20 cellular contexts compared by ENCODE assay signal in genomic region chr2:101509498-101510274, GRCh38. TPM values are rescaled to one million over a fixed set of nuclear protein-coding genes. Genes with fewer than 3 reads are reported as not detected.
DNase-seq lines count a peak whose midpoint lies in the region; ATAC-seq and TF ChIP-seq lines count a peak whose summit lies in the region.
"Had no signal": no experiment of that assay in that cellular context is flagged by ENCODE, and none has a peak within 500 bp of the region (broad histone marks: within the 10 kb centered on the region; RNA-seq: fewer than 3 reads in every experiment).

No MANE protein-coding gene starts in this region.

- peaks cover 0 to under 1% (median 0%) of the 10 kb centered on the region in 3 donors for H3K4me1 ChIP-seq in gastroesophageal sphincter
- no peaks in the 10 kb centered on the region for H3K4me1 ChIP-seq in smooth muscle cell (ENCODE audit: low read depth)
- H3K4me1 ChIP-seq: BLaER1, parathyroid adenoma had no signal

- TF ChIP-seq EP300 in gastroesophageal sphincter (IDR thresholded peaks at IDR 0.05), result no peak

- peak overlapping the region; percentile 26 for H3K27ac ChIP-seq in HL-60 (replicated peaks)
- H3K27ac ChIP-seq in gastroesophageal sphincter, result peak overlapping the region in 2 of 4 donors; percentile 13 to 27
- H3K27ac ChIP-seq in smooth muscle cell (ENCODE audit: low read depth), result no peak overlapping the region
- H3K27ac ChIP-seq: BLaER1, KMS-11, parathyroid adenoma, VCaP had no signal

- H2AFZ ChIP-seq in smooth muscle cell (ENCODE audit: low read depth), result peak overlapping the region; percentile 50
- H2AFZ ChIP-seq: parathyroid adenoma had no signal

- H3K9ac ChIP-seq in smooth muscle cell (ENCODE audit: low read depth), result no peak overlapping the region
- H3K9ac ChIP-seq: BLaER1, KMS-11, parathyroid adenoma had no signal

- DNase-seq in HL-60 (ENCODE audit: low read depth in 1 of 2, low spot score in 1 of 2) (peak; percentile 39 to 89), SIG-M5 treated with dmso at 0.1 percent for 504 hours (lab: John Stamatoyannopoulos, UW; ENCODE audit: unreplicated experiment) (peak; percentile 92), smooth muscle cell (lab: John Stamatoyannopoulos, UW; ENCODE audit: unreplicated experiment) (no peak), NCI-H2107 (lab: John Stamatoyannopoulos, UW) (no peak), H7 (no peak)
- no peak for DNase-seq in activated CD4-positive, alpha-beta T cell treated with anti-CD3 and anti-CD28 coated beads for 1 hour
- DNase-seq: activated CD8-positive, alpha-beta memory T cell treated with anti-CD3 and anti-CD28 coated beads for 24 hours; DMS 273 treated with DMSO at 0.1 percent for 48 hours; heart left ventricle; islet precursor cell; NCI-H187; NCI-H510A treated with DMSO at 0.1 percent for 48 hours; PC-3; T-cell had no signal

- H3K36me3 ChIP-seq in gastroesophageal sphincter (no peaks in the 10 kb centered on the region), smooth muscle cell (ENCODE audit: low read depth) (no peaks in the 10 kb centered on the region), H7 (replicated peaks; ENCODE audit: control insufficient read depth, insufficient read depth, low read length) (no peaks in the 10 kb centered on the region)
- H3K36me3 ChIP-seq: BLaER1, heart left ventricle had no signal

- no peak for TF ChIP-seq CTCF in HL-60 (IDR thresholded peaks at IDR 0.05; ENCODE audit: insufficient read depth, low read length)
- no peak for TF ChIP-seq CTCF in gastroesophageal sphincter (IDR thresholded peaks at IDR 0.05)
- no peak for TF ChIP-seq CTCF in smooth muscle cell (IDR thresholded peaks at IDR 0.05; ENCODE audit: borderline replicate concordance, insufficient read depth, poor library complexity, severe bottlenecking)

- H3F3A ChIP-seq in smooth muscle cell (ENCODE audit: low read depth), result no peaks in the 10 kb centered on the region

- H3K27me3 ChIP-seq in HL-60 (ENCODE audit: insufficient read depth, poor library complexity, severe bottlenecking), result no peaks in the 10 kb centered on the region
- no peaks in the 10 kb centered on the region for H3K27me3 ChIP-seq in gastroesophageal sphincter
- H3K27me3 ChIP-seq in smooth muscle cell (ENCODE audit: low read depth), result no peaks in the 10 kb centered on the region
- H3K27me3 ChIP-seq in H7 (ENCODE audit: control insufficient read depth, insufficient read depth, low read length), result no peaks in the 10 kb centered on the region
- H3K27me3 ChIP-seq: BLaER1 had no signal

- no peak overlapping the region for H3K4me2 ChIP-seq in smooth muscle cell
- H3K4me2 ChIP-seq: BLaER1, KMS-11 had no signal

- TF ChIP-seq POLR2A in gastroesophageal sphincter (IDR thresholded peaks at IDR 0.05), result no peak

- ATAC-seq in gastroesophageal sphincter, result peak; percentile 79
- ATAC-seq in GM19397 (IDR thresholded peaks at IDR 0.05; ENCODE audit: unreplicated experiment), result no peak
- ATAC-seq: PC-3, T-cell had no signal

- H3K4me3 ChIP-seq in HL-60 (replicated peaks; ENCODE audit: insufficient read depth, low read length), result no peak overlapping the region
- no peak overlapping the region for H3K4me3 ChIP-seq in gastroesophageal sphincter
- H3K4me3 ChIP-seq in smooth muscle cell, result no peak overlapping the region
- no peak overlapping the region for H3K4me3 ChIP-seq in H7 (ENCODE audit: insufficient read depth, low read depth, low read length)
- H3K4me3 ChIP-seq: BLaER1, heart left ventricle had no signal

- H4K20me1 ChIP-seq in smooth muscle cell (ENCODE audit: low read depth), result no peaks in the 10 kb centered on the region
- H4K20me1 ChIP-seq: BLaER1 had no signal

- no peaks in the 10 kb centered on the region for H3K9me3 ChIP-seq in gastroesophageal sphincter
- no peaks in the 10 kb centered on the region for H3K9me3 ChIP-seq in smooth muscle cell (replicated peaks; ENCODE audit: low read depth)
- H3K9me3 ChIP-seq: BLaER1 had no signal

- WGBS in gastroesophageal sphincter (ENCODE audit: low coverage in 1 of 2), 2 donors, result 60 to 74% methylated on average over 6 to 7 of the region's 8 CpGs
- WGBS in smooth muscle cell (ENCODE audit: low lambda C conversion rate), result 76% methylated on average over 8 of the region's 8 CpGs

- no peaks in the 10 kb centered on the region for H3K79me2 ChIP-seq in smooth muscle cell (ENCODE audit: low read depth)
- H3K79me2 ChIP-seq: parathyroid adenoma had no signal

RNA-seq across cellular contexts. Expression of gene RFX8, which starts 34.8 kb away (rescaled TPM):
- total RNA-seq in gastroesophageal sphincter, result under 1 TPM in 1 of 4 donors, not detected in 3; 0.54 TPM
- total RNA-seq in smooth muscle cell, result 0.67 and 2.3 TPM in 2 replicates
- 3.0 and 3.6 TPM in 2 replicates for polyA plus RNA-seq in smooth muscle cell
- total RNA-seq in H7 (2014; rRNA removed; shearing (Covaris generic)), result 0.18 TPM in 1 of 2 replicates, not detected in the other

Comparison
In these comparisons a context has a peak if more than half of its experiments do, and no peak if none do; other contexts are left out.
1. DNase-seq: peak in HL-60 (2 of 2) and SIG-M5 treated with dmso at 0.1 percent for 504 hours (single experiment); none in smooth muscle cell (single experiment), NCI-H2107 (single experiment), activated CD4-positive, alpha-beta T cell treated with anti-CD3 and anti-CD28 coated beads for 1 hour (single experiment) and H7 (single experiment).